ENCODE assay signal across 8 cellular contexts in the genomic region with DNA sequence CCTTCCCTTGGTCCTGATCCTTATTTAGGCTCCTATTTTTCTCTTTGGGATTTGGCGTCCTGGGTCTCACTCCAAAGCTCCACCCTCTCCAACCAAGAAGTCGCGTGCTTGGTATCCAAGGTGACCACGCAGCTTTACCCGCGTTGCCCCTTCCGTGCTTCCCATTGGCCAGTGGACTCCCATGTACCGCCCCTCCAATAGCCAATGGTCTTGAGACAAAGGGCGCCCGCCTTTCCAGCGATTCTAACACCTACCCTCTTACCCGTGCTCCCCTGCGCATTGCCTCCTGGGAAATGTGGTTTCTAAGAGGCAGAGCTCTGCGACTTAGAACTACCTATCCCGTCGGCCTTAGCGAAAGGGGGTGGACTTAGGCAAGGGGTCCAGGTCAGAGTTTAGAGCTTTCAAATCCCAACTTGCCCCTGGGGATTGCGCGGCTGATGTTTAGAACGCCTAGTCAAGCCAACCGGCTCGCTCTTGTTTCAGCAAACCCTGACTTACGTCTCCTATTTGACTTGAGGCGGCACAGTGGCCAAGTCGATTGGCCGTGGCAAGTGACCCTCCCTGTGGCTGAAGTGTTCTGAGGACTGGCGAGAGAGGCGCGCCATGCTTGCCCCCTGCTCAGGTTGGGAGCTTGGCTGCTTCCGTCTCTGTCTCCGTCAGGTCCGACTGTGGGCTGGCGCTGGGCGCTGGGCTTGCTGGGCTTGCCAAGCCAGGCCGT. TPM values are rescaled to one million over a fixed set of nuclear protein-coding genes. Genes with fewer than 3 reads are reported as not detected.
DNase-seq lines count a peak whose midpoint lies in the region; ATAC-seq and TF ChIP-seq lines count a peak whose summit lies in the region.
"Not testable (repeated sequence)": the region's sequence is repeated elsewhere in the genome, so short reads cannot be mapped to it uniquely, and the experiment has no call there.

FAM185A (plus strand) TSS at position 395 of the 718 bp plus-strand sequence; CDS start at position 604, 209 bp downstream.

- WGBS in mesendoderm (ENCODE audit: extremely low coverage, insufficient coverage, low lambda C conversion rate): no CpG with 5 or more reads among the region's 35 CpGs

- H3K18ac ChIP-seq in mesendoderm (ENCODE audit: low read length): not testable (repeated sequence)

- not testable (repeated sequence) for H2AK5ac ChIP-seq in mesendoderm (ENCODE audit: low read length)

- H2BK120ac ChIP-seq in mesendoderm (ENCODE audit: low read depth, low read length): not testable (repeated sequence)

- TF ChIP-seq CTCF in Calu3 (IDR thresholded peaks at IDR 0.05; ENCODE audit: unreplicated experiment): not testable (repeated sequence)

- H3K4me3 Mint-ChIP-seq in Calu3 (ENCODE audit: low read depth, unreplicated experiment): peak within 1 kb of the TSS; percentile 73

- peak within 1 kb of the TSS; percentile 75 for H3K27ac ChIP-seq in HUES48 (ENCODE audit: low read depth, low read length)
- peak within 1 kb of the TSS; percentile 36 for H3K27ac ChIP-seq in mesendoderm (ENCODE audit: low read depth, low read length)

- not testable (repeated sequence) for H3K4ac ChIP-seq in mesendoderm (ENCODE audit: low read depth, low read length)

- DNase-seq in Calu3 (peak; percentile 92), NT2/D1 (ENCODE audit: low read depth, low spot score) (peak; percentile 99), mesendoderm (peak; percentile 100)
- DNase-seq in activated CD8-positive, alpha-beta memory T cell treated with anti-CD3 and anti-CD28 coated beads, Interleukin-2, amount 50 U/mL, for 24 hours (ENCODE audit: extremely low read depth): peak; percentile 93
- peak; percentile 85 for DNase-seq in stimulated activated CD8-positive, alpha-beta memory T cell treated with anti-CD3 and anti-CD28 coated beads, Interleukin-12 subunit alpha, Interleukin-12 subunit beta, amount 100 ng/mL, for 4 hours (ENCODE audit: low read depth)

- H4K8ac ChIP-seq in mesendoderm (ENCODE audit: low read depth, low read length): peak within 1 kb of the TSS; percentile 13

- not testable (repeated sequence) for H2BK15ac ChIP-seq in mesendoderm (replicated peaks; ENCODE audit: low read depth)

- not testable (repeated sequence) for H4K5ac ChIP-seq in mesendoderm (ENCODE audit: low read length)

- not testable (repeated sequence) for H3K27me3 ChIP-seq in HUES48 (ENCODE audit: control insufficient read depth, insufficient read depth, low read length); NT2/D1 (ENCODE audit: insufficient read depth, insufficient read length); mesendoderm (ENCODE audit: insufficient read depth, low read length, poor library complexity)

- H3K27ac Mint-ChIP-seq in Calu3 (ENCODE audit: unreplicated experiment): peak within 1 kb of the TSS; percentile 96

- intact Hi-C loops in Calu3 (cut with micrococcal nuclease; ENCODE audit: unreplicated experiment): loop anchor here (5.0 kb wide), 1 partner anchor 314 kb away; no protein-coding TSS in a partner anchor

- not testable (repeated sequence) for BruUV-seq in Calu3 (replicated peaks; lab: Mats Ljungman, UMichigan)

- H3K9me3 ChIP-seq in HUES48 (ENCODE audit: control insufficient read depth, insufficient read depth, low read length); NT2/D1 (ENCODE audit: insufficient read depth, low read length): not testable (repeated sequence)

- H3K9me3 Mint-ChIP-seq in Calu3 (ENCODE audit: low read depth, unreplicated experiment): not testable (repeated sequence)

- H3K56ac ChIP-seq in mesendoderm (ENCODE audit: low read length): peak within 1 kb of the TSS; percentile 82

- not testable (repeated sequence) for H3K23ac ChIP-seq in mesendoderm (ENCODE audit: low read length)

- H3K9ac ChIP-seq in HUES48 (ENCODE audit: low read depth, low read length) (peak within 1 kb of the TSS; percentile 67), NT2/D1 (ENCODE audit: insufficient read length, low read depth) (peak within 1 kb of the TSS; percentile 76), mesendoderm (ENCODE audit: low read length) (peak within 1 kb of the TSS; percentile 80)

- not testable (repeated sequence) for H3K4me1 Mint-ChIP-seq in Calu3 (ENCODE audit: low read depth, unreplicated experiment)

- H3K4me2 ChIP-seq in mesendoderm (ENCODE audit: low read length): peak within 1 kb of the TSS; percentile 25

- H3K4me1 ChIP-seq in HUES48 (ENCODE audit: control insufficient read depth, insufficient read depth, low read length); NT2/D1 (ENCODE audit: insufficient read depth, insufficient read length); mesendoderm (ENCODE audit: control insufficient read depth, low read depth, low read length): not testable (repeated sequence)

- not testable (repeated sequence) for H2BK5ac ChIP-seq in mesendoderm (ENCODE audit: low read length)

- not testable (repeated sequence) for H3K36me3 Mint-ChIP-seq in Calu3 (ENCODE audit: insufficient read depth, unreplicated experiment)

- H3K79me1 ChIP-seq in mesendoderm (ENCODE audit: low read length): not testable (repeated sequence)

- peak; percentile 98 for ATAC-seq in GM21423 (IDR thresholded peaks at IDR 0.05; ENCODE audit: unreplicated experiment)

- H3K36me3 ChIP-seq in HUES48 (ENCODE audit: control insufficient read depth, insufficient read depth, low read length); NT2/D1 (ENCODE audit: insufficient read depth, insufficient read length, low read length); mesendoderm (ENCODE audit: control insufficient read depth, insufficient read depth, low read length): not testable (repeated sequence)

- not testable (repeated sequence) for H3K27me3 Mint-ChIP-seq in Calu3 (ENCODE audit: unreplicated experiment)

- CTCF ChIA-PET in Calu3 (lab: Charles Lee): interaction anchor here (0.6 to 0.9 kb wide), 2 partner anchors 313 to 327 kb away, joined by 3 to 5 read pairs; partner anchors contain the start of gene ARMC10

- H3K79me2 ChIP-seq in mesendoderm (ENCODE audit: control insufficient read depth, insufficient read depth, low read length): not testable (repeated sequence)

- H3K4me3 ChIP-seq in HUES48 (ENCODE audit: low read depth, low read length): peak within 1 kb of the TSS; percentile 79
- H3K4me3 ChIP-seq in NT2/D1 (ENCODE audit: insufficient read length, low read depth): peak within 1 kb of the TSS; percentile 66
- H3K4me3 ChIP-seq in mesendoderm (ENCODE audit: low read length): peak within 1 kb of the TSS; percentile 54

- in situ Hi-C loops in endometrial microvascular endothelial cells (cut with HindIII; ENCODE audit: inconsistent ontology term, low pct_unique_long_range_greater_than_20kb, low sequenced_read_pairs): not testable (repeated sequence)

RNA-seq across cellular contexts. Expression of gene FAM185A, which starts in this region (rescaled TPM):
- total RNA-seq in Calu3 (2022) (9.1 and 9.9 TPM in 2 replicates), endometrial microvascular endothelial cells (ENCODE audit: inconsistent ontology term) (14.2 TPM)
- polyA plus RNA-seq in mesendoderm (2013, experiment 1 of 2): 3.3 TPM
- polyA plus RNA-seq in mesendoderm (2013, experiment 2 of 2): 3.5 TPM

Comparison
In these comparisons a context has a peak if more than half of its experiments do, and no peak if none do; other contexts are left out.
1. Peak in every context shown above with its lines: DNase-seq, ATAC-seq, H3K4me3 ChIP-seq and H3K27ac ChIP-seq.